Comparison of ENCODE assay signal across 21 cellular contexts in the genomic region with DNA sequence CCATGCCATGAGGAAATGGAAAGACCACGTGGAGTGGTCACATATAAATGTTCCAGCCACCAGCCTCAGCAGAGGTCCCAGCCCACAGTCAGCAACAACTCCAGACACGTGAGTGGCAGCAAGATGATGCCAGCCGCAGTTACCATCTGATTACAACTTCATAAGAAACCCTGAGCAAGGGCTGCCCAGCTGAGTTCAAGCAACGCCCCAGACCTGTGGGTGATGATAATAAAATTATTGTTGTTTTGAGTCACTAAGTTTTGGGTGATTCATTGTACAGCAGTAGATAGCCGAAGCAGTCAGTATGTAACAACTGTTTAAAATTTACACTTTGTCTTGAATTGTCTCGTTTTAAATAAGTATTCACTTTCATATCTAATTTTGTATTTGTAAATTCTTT. TPM values are rescaled to one million over a fixed set of nuclear protein-coding genes. Genes with fewer than 3 reads are reported as not detected.
DNase-seq lines count a peak whose midpoint lies in the region; ATAC-seq and TF ChIP-seq lines count a peak whose summit lies in the region.
"Had no signal": no experiment of that assay in that cellular context is flagged by ENCODE, and none has a peak within 500 bp of the region (broad histone marks: within the 10 kb centered on the region; RNA-seq: fewer than 3 reads in every experiment).

No MANE protein-coding gene starts in this region.

- H3K4me1 ChIP-seq in mammary epithelial cell (ENCODE audit: insufficient read depth, low read length) (peaks cover 18% of the 10 kb centered on the region), breast epithelium (no peaks in the 10 kb centered on the region)

- peak; percentile 60 for DNase-seq in mammary epithelial cell
- DNase-seq in breast epithelium (ENCODE audit: low spot score in 2 of 2), result no peak
- peak in 74 of 76 experiments; percentile 22 to 93 (median 78) for DNase-seq in HUDEP-2 (lab: John Stamatoyannopoulos, UW; ENCODE audit: unreplicated experiment in 76 of 76)
- DNase-seq in stimulated activated effector memory CD8-positive, alpha-beta T cell treated with anti-CD3 and anti-CD28 coated beads, Interleukin-12 subunit alpha, Interleukin-12 subunit beta, amount 100 ng/mL, for 72 hours (ENCODE audit: low spot score in 2 of 2), result no peak
- no peak for DNase-seq in activated CD8-positive, alpha-beta memory T cell treated with anti-CD3 and anti-CD28 coated beads, Interleukin-2, amount 50 U/mL, for 48 hours
- DNase-seq in left cardiac atrium, result no peak
- DNase-seq: activated gamma-delta T cell treated with Interleukin-2 at 50 U/mL for 16 hours; CD4-positive, alpha-beta T cell; central memory CD4-positive, alpha-beta T cell; dermis blood vessel endothelial cell; GF-D8; head of caudate nucleus; Kasumi-1; mesenchymal stem cell; naive thymus-derived CD8-positive, alpha-beta T cell; NCI-H1048; NCI-H187 treated with DMSO at 0.1 percent for 48 hours; SIG-M5; T-cell had no signal

- H3K27ac Mint-ChIP-seq in activated T-helper 17 cell treated with anti-CD3 and anti-CD28 coated beads, Interleukin-2, amount 50 U/mL, for 72 hours, result no peak overlapping the region
- H3K27ac Mint-ChIP-seq in stimulated activated effector memory CD8-positive, alpha-beta T cell treated with anti-CD3 and anti-CD28 coated beads, Interleukin-12 subunit alpha, Interleukin-12 subunit beta, amount 100 ng/mL, for 72 hours, result no peak overlapping the region
- H3K27ac Mint-ChIP-seq: CD4-positive, alpha-beta T cell; naive thymus-derived CD8-positive, alpha-beta T cell; T-cell had no signal

- dilution Hi-C loops in mammary epithelial cell (cut with HindIII; ENCODE audit: low sequenced_read_pairs), result loop anchor here (5.0 kb wide), 2 partner anchors 49 to 94 kb away; no protein-coding TSS in a partner anchor

- 89% methylated on average over 6 of the region's 6 CpGs for WGBS in mammary epithelial cell (ENCODE audit: low coverage, missing lambda C conversion rate)

- H3K79me2 ChIP-seq in mammary epithelial cell (ENCODE audit: insufficient read depth, low read length), result no peaks in the 10 kb centered on the region

- peak; percentile 48 for ATAC-seq in activated T-helper 17 cell treated with anti-CD3 and anti-CD28 coated beads, Interleukin-2, amount 50 U/mL, for 72 hours (replicated peaks)
- peak; percentile 89 for ATAC-seq in stimulated activated effector memory CD8-positive, alpha-beta T cell treated with anti-CD3 and anti-CD28 coated beads, Interleukin-12 subunit alpha, Interleukin-12 subunit beta, amount 100 ng/mL, for 72 hours
- ATAC-seq in left cardiac atrium, result no peak
- ATAC-seq: HCT116; naive thymus-derived CD8-positive, alpha-beta T cell; T-cell had no signal

- no peak for TF ChIP-seq POLR2A in breast epithelium (IDR thresholded peaks at IDR 0.05)

- peaks cover under 1% of the 10 kb centered on the region for H3K4me1 Mint-ChIP-seq in activated T-helper 17 cell treated with anti-CD3 and anti-CD28 coated beads, Interleukin-2, amount 50 U/mL, for 72 hours
- peaks cover 10% of the 10 kb centered on the region for H3K4me1 Mint-ChIP-seq in stimulated activated effector memory CD8-positive, alpha-beta T cell treated with anti-CD3 and anti-CD28 coated beads, Interleukin-12 subunit alpha, Interleukin-12 subunit beta, amount 100 ng/mL, for 72 hours

- intact Hi-C loops in mammary epithelial cell (cut with micrococcal nuclease) (no loop called here), breast epithelium (cut with DNase I; ENCODE audit: low total_unique reads) (no loop called here), left cardiac atrium (cut with DNase I) (no loop called here)

- H3K4me3 Mint-ChIP-seq in activated T-helper 17 cell treated with anti-CD3 and anti-CD28 coated beads, Interleukin-2, amount 50 U/mL, for 72 hours, result no peak overlapping the region
- no peak overlapping the region for H3K4me3 Mint-ChIP-seq in stimulated activated effector memory CD8-positive, alpha-beta T cell treated with anti-CD3 and anti-CD28 coated beads, Interleukin-12 subunit alpha, Interleukin-12 subunit beta, amount 100 ng/mL, for 72 hours
- H3K4me3 Mint-ChIP-seq: CD4-positive, alpha-beta T cell; naive thymus-derived CD8-positive, alpha-beta T cell; T-cell had no signal

- peaks cover 3% of the 10 kb centered on the region for H3K27me3 Mint-ChIP-seq in activated T-helper 17 cell treated with anti-CD3 and anti-CD28 coated beads, Interleukin-2, amount 50 U/mL, for 72 hours
- H3K27me3 Mint-ChIP-seq: naive thymus-derived CD8-positive, alpha-beta T cell; T-cell had no signal

- no peak overlapping the region for H3K9ac ChIP-seq in mammary epithelial cell (ENCODE audit: insufficient read depth, low read length)

- no peaks in the 10 kb centered on the region for H3K36me3 Mint-ChIP-seq in activated T-helper 17 cell treated with anti-CD3 and anti-CD28 coated beads, Interleukin-2, amount 50 U/mL, for 72 hours (ENCODE audit: low read depth)
- no peaks in the 10 kb centered on the region for H3K36me3 Mint-ChIP-seq in stimulated activated effector memory CD8-positive, alpha-beta T cell treated with anti-CD3 and anti-CD28 coated beads, Interleukin-12 subunit alpha, Interleukin-12 subunit beta, amount 100 ng/mL, for 72 hours
- H3K36me3 Mint-ChIP-seq: naive thymus-derived CD8-positive, alpha-beta T cell; T-cell had no signal

- no peak overlapping the region for H3K4me2 ChIP-seq in mammary epithelial cell (ENCODE audit: insufficient read depth, low read depth, low read length)

- no peaks in the 10 kb centered on the region for H3K27me3 ChIP-seq in mammary epithelial cell (ENCODE audit: insufficient read depth, low read length)
- H3K27me3 ChIP-seq in breast epithelium, result no peaks in the 10 kb centered on the region

- H4K20me1 ChIP-seq in mammary epithelial cell (ENCODE audit: insufficient read depth, low read length), result no peaks in the 10 kb centered on the region

- H2AFZ ChIP-seq in mammary epithelial cell (ENCODE audit: low read depth, low read length), result no peak overlapping the region

- TF ChIP-seq CTCF in mammary epithelial cell (conservative IDR thresholded peaks at IDR 0.05 in 1 of 2, IDR thresholded peaks at IDR 0.05 in 1 of 2; ENCODE audit: extremely low read depth in 1 of 2, insufficient read depth in 1 of 2, low read depth in 1 of 2, low read length in 2 of 2) (no peak), breast epithelium (IDR thresholded peaks at IDR 0.05) (no peak)

- no peaks in the 10 kb centered on the region for H3K36me3 ChIP-seq in mammary epithelial cell (ENCODE audit: insufficient read depth, low read length)
- H3K36me3 ChIP-seq in breast epithelium, result no peaks in the 10 kb centered on the region

- no peak overlapping the region for H3K4me3 ChIP-seq in mammary epithelial cell (replicated peaks in 1 of 3; ENCODE audit: insufficient read depth in 1 of 3, low read depth in 2 of 3, low read length in 3 of 3)
- no peak overlapping the region for H3K4me3 ChIP-seq in breast epithelium

- in situ Hi-C loops in mammary epithelial cell (cut with MboI; ENCODE audit: low sequenced_read_pairs in 2 of 2), result no loop called here

- CTCF ChIA-PET in mammary epithelial cell (lab: Charles Lee; ENCODE audit: low non-redundant PET), result interaction anchor here (0.6 to 0.7 kb wide), 2 partner anchors 52 kb away, joined by 4 to 7 read pairs; no protein-coding TSS in a partner anchor

- H3K9me3 ChIP-seq in mammary epithelial cell (replicated peaks; ENCODE audit: insufficient read depth, low read length) (no peaks in the 10 kb centered on the region), breast epithelium (no peaks in the 10 kb centered on the region)

- no peak overlapping the region for H3K27ac ChIP-seq in mammary epithelial cell (ENCODE audit: insufficient read depth, low read depth, low read length)
- H3K27ac ChIP-seq in breast epithelium, result no peak overlapping the region

- no TSS peak for BruUV-seq in mammary epithelial cell (replicated peaks; lab: Mats Ljungman, UMichigan)

- H3K9me3 Mint-ChIP-seq in activated T-helper 17 cell treated with anti-CD3 and anti-CD28 coated beads, Interleukin-2, amount 50 U/mL, for 72 hours, result no peaks in the 10 kb centered on the region
- no peaks in the 10 kb centered on the region for H3K9me3 Mint-ChIP-seq in stimulated activated effector memory CD8-positive, alpha-beta T cell treated with anti-CD3 and anti-CD28 coated beads, Interleukin-12 subunit alpha, Interleukin-12 subunit beta, amount 100 ng/mL, for 72 hours
- H3K9me3 Mint-ChIP-seq: CD4-positive, alpha-beta T cell; naive thymus-derived CD8-positive, alpha-beta T cell; T-cell had no signal

RNA-seq across cellular contexts. Expression of a gene that starts 5.8 kb away (rescaled TPM):
- total RNA-seq in mammary epithelial cell (10 to 100 TPM; 45.8 to 80.2 TPM), breast epithelium (100 to 1,000 TPM in 2 of 3 donors, 10 to 100 TPM in 1; 74.1 to 111 (median 107) TPM), left cardiac atrium (10 to 100 TPM in 1 of 2 donors, 1 to 10 TPM in 1; 7.7 to 18.6 TPM)
- 24.2 TPM for polyA plus RNA-seq in mammary epithelial cell
- 53.7 TPM for polyA minus RNA-seq in mammary epithelial cell
- total RNA-seq in activated T-helper 17 cell treated with anti-CD3 and anti-CD28 coated beads, Interleukin-2, amount 50 U/mL, for 72 hours, result 100 to 1,000 TPM in 1 of 2 donors, 10 to 100 TPM in 1; 25.6 to 130 TPM

Comparison
In these comparisons a context has a peak if more than half of its experiments do, and no peak if none do; other contexts are left out.
1. DNase-seq: peak in mammary epithelial cell (single experiment) and HUDEP-2 (74 of 76); none in breast epithelium (0 of 2), stimulated activated effector memory CD8-positive, alpha-beta T cell treated with anti-CD3 and anti-CD28 coated beads, Interleukin-12 subunit alpha, Interleukin-12 subunit beta, amount 100 ng/mL, for 72 hours (0 of 2), activated CD8-positive, alpha-beta memory T cell treated with anti-CD3 and anti-CD28 coated beads, Interleukin-2, amount 50 U/mL, for 48 hours (single experiment) and left cardiac atrium (single experiment).
2. ATAC-seq: peak in activated T-helper 17 cell treated with anti-CD3 and anti-CD28 coated beads, Interleukin-2, amount 50 U/mL, for 72 hours (single experiment) and stimulated activated effector memory CD8-positive, alpha-beta T cell treated with anti-CD3 and anti-CD28 coated beads, Interleukin-12 subunit alpha, Interleukin-12 subunit beta, amount 100 ng/mL, for 72 hours (single experiment); none in left cardiac atrium (0 of 2).